1 cellular context compared by ENCODE assay signal in the genomic region with DNA sequence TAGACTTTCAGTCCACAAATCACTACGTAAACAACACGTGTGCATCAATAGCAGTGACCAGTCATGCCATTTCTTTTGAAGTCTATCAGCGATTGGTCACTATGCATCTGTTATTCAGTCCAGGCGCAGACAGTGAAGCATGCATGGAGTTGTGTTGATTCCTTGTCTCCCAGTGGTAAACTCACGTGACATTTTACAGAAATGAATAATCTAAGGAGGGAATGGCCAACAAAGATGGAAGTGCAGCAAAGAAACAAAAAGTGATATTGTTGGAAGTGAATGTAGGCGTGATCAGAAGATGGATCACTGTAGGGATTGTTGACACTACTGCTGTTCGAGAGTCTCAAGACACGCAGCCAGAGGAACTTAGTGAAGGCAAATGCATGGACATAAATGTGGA.
TF ChIP-seq lines count a peak whose summit lies in the region.

No MANE protein-coding gene starts in this region.

TF ChIP-seq in K562, 482 proteins besides CTCF, POLR2A, EP300 and RAD21 (continued from another document):
- TF ChIP-seq, protein P1, sequence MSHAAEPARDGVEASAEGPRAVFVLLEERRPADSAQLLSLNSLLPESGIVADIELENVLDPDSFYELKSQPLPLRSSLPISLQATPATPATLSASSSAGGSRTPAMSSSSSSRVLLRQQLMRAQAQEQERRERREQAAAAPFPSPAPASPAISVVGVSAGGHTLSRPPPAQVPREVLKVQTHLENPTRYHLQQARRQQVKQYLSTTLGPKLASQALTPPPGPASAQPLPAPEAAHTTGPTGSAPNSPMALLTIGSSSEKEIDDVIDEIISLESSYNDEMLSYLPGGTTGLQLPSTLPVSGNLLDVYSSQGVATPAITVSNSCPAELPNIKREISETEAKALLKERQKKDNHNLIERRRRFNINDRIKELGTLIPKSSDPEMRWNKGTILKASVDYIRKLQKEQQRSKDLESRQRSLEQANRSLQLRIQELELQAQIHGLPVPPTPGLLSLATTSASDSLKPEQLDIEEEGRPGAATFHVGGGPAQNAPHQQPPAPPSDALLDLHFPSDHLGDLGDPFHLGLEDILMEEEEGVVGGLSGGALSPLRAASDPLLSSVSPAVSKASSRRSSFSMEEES (CRISPR knock-in tag; IDR thresholded peaks at IDR 0.05), result peak; percentile 39
